In the genomic region with DNA sequence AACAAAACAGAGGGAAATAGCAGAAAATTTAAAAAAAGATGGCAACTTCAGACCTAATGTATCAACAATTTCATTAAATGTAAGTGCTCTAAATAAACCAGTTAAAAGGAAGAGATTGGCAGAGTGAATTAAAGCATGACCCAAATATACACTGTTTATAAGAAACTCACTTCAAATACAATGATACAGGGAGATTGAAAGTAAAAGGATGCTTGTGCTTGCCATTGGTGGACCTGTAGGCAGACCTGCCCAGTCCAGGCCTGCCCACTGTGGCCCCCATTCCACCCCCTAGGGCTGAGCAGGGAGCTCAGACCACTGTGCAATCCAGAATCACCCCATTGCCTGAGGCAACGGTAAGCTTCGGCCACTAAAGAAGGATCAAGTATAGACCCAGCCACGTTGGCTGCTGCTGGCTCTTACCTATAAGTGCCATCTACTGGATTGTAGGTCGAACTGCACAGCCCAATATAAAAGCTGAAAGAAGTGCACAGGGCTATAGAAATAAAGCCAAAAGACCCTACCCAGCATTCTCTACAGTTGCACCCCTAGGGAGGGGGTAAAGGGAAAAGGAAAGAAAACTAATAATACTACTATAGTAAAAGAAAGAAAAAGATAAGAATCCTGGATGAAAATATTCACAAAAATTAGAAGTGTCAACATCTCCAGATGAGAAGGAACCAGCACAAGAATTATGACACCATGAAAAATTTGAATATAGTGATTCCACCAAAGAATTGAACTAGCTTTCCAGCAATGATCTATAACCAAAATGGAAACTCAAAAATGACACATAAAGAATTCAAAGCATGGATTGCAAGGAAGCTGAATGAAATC, we compare ENCODE assay signal across 9 cellular contexts. TPM values are rescaled to one million over a fixed set of nuclear protein-coding genes. Genes with fewer than 3 reads are reported as not detected.
DNase-seq lines count a peak whose midpoint lies in the region; ATAC-seq, FAIRE-seq and TF ChIP-seq lines count a peak whose summit lies in the region.
"Had no signal": no experiment of that assay in that cellular context is flagged by ENCODE, and none has a peak within 500 bp of the region (broad histone marks: within the 10 kb centered on the region; RNA-seq: fewer than 3 reads in every experiment).

No MANE protein-coding gene starts in this region.

- no peaks in the 10 kb centered on the region for H3K36me3 ChIP-seq in bronchial epithelial cell (ENCODE audit: control insufficient read depth, insufficient read depth, low read length)

- H3K9me3 Mint-ChIP-seq in T-helper 2 cell treated with Interferon-gamma antibody and Interleukin-4, amounts not matched to agents 5 μg/mL and 100 μg/mL, for 36 hours, result no peaks in the 10 kb centered on the region
- H3K9me3 Mint-ChIP-seq in stimulated activated effector memory CD8-positive, alpha-beta T cell treated with anti-CD3 and anti-CD28 coated beads, Interleukin-12 subunit alpha, Interleukin-12 subunit beta, amount 100 ng/mL, for 72 hours, result no peaks in the 10 kb centered on the region
- H3K9me3 Mint-ChIP-seq: IgD-negative memory B cell had no signal

- no peaks in the 10 kb centered on the region for H3K36me3 Mint-ChIP-seq in T-helper 2 cell treated with Interferon-gamma antibody and Interleukin-4, amounts not matched to agents 5 μg/mL and 100 μg/mL, for 36 hours (ENCODE audit: low read depth)
- no peaks in the 10 kb centered on the region for H3K36me3 Mint-ChIP-seq in stimulated activated effector memory CD8-positive, alpha-beta T cell treated with anti-CD3 and anti-CD28 coated beads, Interleukin-12 subunit alpha, Interleukin-12 subunit beta, amount 100 ng/mL, for 72 hours
- H3K36me3 Mint-ChIP-seq: IgD-negative memory B cell had no signal

- H3K27me3 Mint-ChIP-seq in T-helper 2 cell treated with Interferon-gamma antibody and Interleukin-4, amounts not matched to agents 5 μg/mL and 100 μg/mL, for 36 hours (ENCODE audit: low read depth), result peaks cover 71% of the 10 kb centered on the region

- DNase-seq in AML-193 (lab: John Stamatoyannopoulos, UW), result peak; percentile 84 to 85
- peak; percentile 21 to 36 for DNase-seq in NCI-H187 (lab: John Stamatoyannopoulos, UW)
- peak; percentile 22 for DNase-seq in T-helper 2 cell treated with Interferon-gamma antibody and Interleukin-4, amounts not matched to agents 5 μg/mL and 100 μg/mL, for 36 hours (ENCODE audit: low spot score)
- DNase-seq in bronchial epithelial cell (ENCODE audit: low read depth), result peak; percentile 68
- no peak for DNase-seq in left lobe of liver (ENCODE audit: low spot score)
- DNase-seq in stimulated activated effector memory CD8-positive, alpha-beta T cell treated with anti-CD3 and anti-CD28 coated beads, Interleukin-12 subunit alpha, Interleukin-12 subunit beta, amount 100 ng/mL, for 72 hours (ENCODE audit: low spot score in 2 of 2), result peak; percentile 17 to 65

- H3K4me3 ChIP-seq in bronchial epithelial cell (ENCODE audit: low read depth, low read length), result no peak overlapping the region

- peak; percentile 82 for TF ChIP-seq CTCF in bronchial epithelial cell (IDR thresholded peaks at IDR 0.05; ENCODE audit: insufficient read depth, low read length, severe bottlenecking)

- ATAC-seq in GM18867 (IDR thresholded peaks at IDR 0.05; ENCODE audit: unreplicated experiment) (peak; percentile 94), HG03025 (IDR thresholded peaks at IDR 0.05; ENCODE audit: low FRiP score, unreplicated experiment) (peak; percentile 63), left lobe of liver (peak; percentile 99)
- peak; percentile 89 for ATAC-seq in stimulated activated effector memory CD8-positive, alpha-beta T cell treated with anti-CD3 and anti-CD28 coated beads, Interleukin-12 subunit alpha, Interleukin-12 subunit beta, amount 100 ng/mL, for 72 hours

- peaks cover 8% of the 10 kb centered on the region for H3K4me1 Mint-ChIP-seq in T-helper 2 cell treated with Interferon-gamma antibody and Interleukin-4, amounts not matched to agents 5 μg/mL and 100 μg/mL, for 36 hours (ENCODE audit: low read depth)
- H3K4me1 Mint-ChIP-seq in stimulated activated effector memory CD8-positive, alpha-beta T cell treated with anti-CD3 and anti-CD28 coated beads, Interleukin-12 subunit alpha, Interleukin-12 subunit beta, amount 100 ng/mL, for 72 hours, result peaks cover 4% of the 10 kb centered on the region
- H3K4me1 Mint-ChIP-seq: IgD-negative memory B cell had no signal

- H3K4me3 Mint-ChIP-seq in T-helper 2 cell treated with Interferon-gamma antibody and Interleukin-4, amounts not matched to agents 5 μg/mL and 100 μg/mL, for 36 hours, result peak overlapping the region; percentile 51
- no peak overlapping the region for H3K4me3 Mint-ChIP-seq in stimulated activated effector memory CD8-positive, alpha-beta T cell treated with anti-CD3 and anti-CD28 coated beads, Interleukin-12 subunit alpha, Interleukin-12 subunit beta, amount 100 ng/mL, for 72 hours

- FAIRE-seq in bronchial epithelial cell (lab: Jason Lieb, UNC), result no peak

- no peak overlapping the region for H3K27ac Mint-ChIP-seq in T-helper 2 cell treated with Interferon-gamma antibody and Interleukin-4, amounts not matched to agents 5 μg/mL and 100 μg/mL, for 36 hours
- no peak overlapping the region for H3K27ac Mint-ChIP-seq in stimulated activated effector memory CD8-positive, alpha-beta T cell treated with anti-CD3 and anti-CD28 coated beads, Interleukin-12 subunit alpha, Interleukin-12 subunit beta, amount 100 ng/mL, for 72 hours
- H3K27ac Mint-ChIP-seq: IgD-negative memory B cell had no signal

- no peaks in the 10 kb centered on the region for H3K27me3 ChIP-seq in bronchial epithelial cell (ENCODE audit: control insufficient read depth, insufficient read depth, low read length)

RNA-seq across cellular contexts. Expression of a gene that starts 36.1 kb away (rescaled TPM):
- total RNA-seq in bronchial epithelial cell, result 210 and 234 TPM in 2 replicates
- total RNA-seq in left lobe of liver, result 89.8 TPM

RNA-seq across cellular contexts. Expression of a gene that starts 37.2 kb away (rescaled TPM):
- total RNA-seq in bronchial epithelial cell, result 7.4 and 9.2 TPM in 2 replicates
- total RNA-seq in left lobe of liver, result 6.4 TPM
